1 cellular context compared by ENCODE assay signal in genomic region chr17:7239091-7240027, GRCh38.
TF ChIP-seq lines count a peak whose summit lies in the region.

TSS of gene PHF23 (minus strand) at chr17:7239457. CDS start at chr17:7239279, 178 bp downstream.

TF ChIP-seq in HepG2, 621 proteins besides CTCF, POLR2A, EP300 and RAD21 (continued from another document and continues in another):
- no peak for TF ChIP-seq ZBTB39 (CRISPR knock-in tag; IDR thresholded peaks at IDR 0.05)
- no peak for TF ChIP-seq TAF15 (IDR thresholded peaks at IDR 0.05; ENCODE audit: low read depth, low read length, poor library complexity, severe bottlenecking)
- no peak for TF ChIP-seq ZNF256 (CRISPR knock-in tag; conservative IDR thresholded peaks at IDR 0.05)
- no peak for TF ChIP-seq PHF21A (CRISPR knock-in tag; IDR thresholded peaks at IDR 0.05)
- no peak for TF ChIP-seq JDP2 (CRISPR knock-in tag; IDR thresholded peaks at IDR 0.05; ENCODE audit: borderline replicate concordance)
- no peak for TF ChIP-seq ZNF468 (CRISPR knock-in tag; IDR thresholded peaks at IDR 0.05)
- TF ChIP-seq EEA1 (CRISPR knock-in tag; IDR thresholded peaks at IDR 0.05; ENCODE audit: borderline replicate concordance) = 0 out of 2 replicates have a peak, but pooled peaks have one; percentile 41
- TF ChIP-seq KMT2A (CRISPR knock-in tag; IDR thresholded peaks at IDR 0.05) = no peak
- TF ChIP-seq MZF1 (CRISPR knock-in tag; IDR thresholded peaks at IDR 0.05; ENCODE audit: borderline replicate concordance) = no peak
- TF ChIP-seq ATM (IDR thresholded peaks at IDR 0.05; ENCODE audit: borderline replicate concordance) = no peak
- TF ChIP-seq KLF15 (CRISPR knock-in tag; IDR thresholded peaks at IDR 0.05; ENCODE audit: borderline replicate concordance) = no peak
- 0 out of 2 replicates have a peak, but pooled peaks have one; percentile 32 for TF ChIP-seq ZNF761 (CRISPR knock-in tag; conservative IDR thresholded peaks at IDR 0.05)
- TF ChIP-seq ZNF362 (CRISPR knock-in tag; IDR thresholded peaks at IDR 0.05; ENCODE audit: borderline replicate concordance) = peak; percentile 48; the same call in 1 of the 2 replicates
- TF ChIP-seq ZNF713 (CRISPR knock-in tag; IDR thresholded peaks at IDR 0.05) = no peak
- no peak for TF ChIP-seq CC2D1A (CRISPR knock-in tag; IDR thresholded peaks at IDR 0.05)
- TF ChIP-seq KLF12 (CRISPR knock-in tag; IDR thresholded peaks at IDR 0.05; ENCODE audit: borderline replicate concordance) = peak; percentile 43; the same call in 1 of the 2 replicates
- peak; percentile 68; the same call in 1 of the 2 replicates for TF ChIP-seq ZNF225 (CRISPR knock-in tag; IDR thresholded peaks at IDR 0.05)
- no peak for TF ChIP-seq SCMH1 (CRISPR knock-in tag; IDR thresholded peaks at IDR 0.05; ENCODE audit: borderline replicate concordance)
- no peak for TF ChIP-seq SNAPC5 (CRISPR knock-in tag; IDR thresholded peaks at IDR 0.05; ENCODE audit: borderline replicate concordance)
- TF ChIP-seq SKIL (CRISPR knock-in tag; IDR thresholded peaks at IDR 0.05; ENCODE audit: borderline replicate concordance) = peak; percentile 52; the same call in 1 of the 2 replicates
- no peak for TF ChIP-seq MYPOP (CRISPR knock-in tag; IDR thresholded peaks at IDR 0.05)
- peak; percentile 37 to 45; a peak in 2 of 4 replicates for TF ChIP-seq HMGXB4 (CRISPR knock-in tag; IDR thresholded peaks at IDR 0.05; ENCODE audit: borderline replicate concordance in 1 of 2, low read depth in 1 of 2)
- TF ChIP-seq NR1H2 (CRISPR knock-in tag; IDR thresholded peaks at IDR 0.05; ENCODE audit: borderline replicate concordance, low read depth) = no peak
- TF ChIP-seq RBM22 (optimal IDR thresholded peaks at IDR 0.05; ENCODE audit: low read length) = no peak
- TF ChIP-seq POGK (CRISPR knock-in tag; conservative IDR thresholded peaks at IDR 0.05) = peak; percentile 53
- TF ChIP-seq ZNF337 (CRISPR knock-in tag; IDR thresholded peaks at IDR 0.05; ENCODE audit: borderline replicate concordance, low read depth) = 0 out of 2 replicates have a peak, but pooled peaks have one; percentile 40
- no peak for TF ChIP-seq MTF1 (CRISPR knock-in tag; IDR thresholded peaks at IDR 0.05)
- TF ChIP-seq DMTF1 (CRISPR knock-in tag; IDR thresholded peaks at IDR 0.05) = 0 out of 2 replicates have a peak, but pooled peaks have one; percentile 43
- no peak for TF ChIP-seq ZNF136 (CRISPR knock-in tag; IDR thresholded peaks at IDR 0.05; ENCODE audit: low read depth)
- peak; percentile 87 for TF ChIP-seq GMEB1 (CRISPR knock-in tag; IDR thresholded peaks at IDR 0.05; ENCODE audit: borderline replicate concordance)
- peak; percentile 70; the same call in 1 of the 2 replicates for TF ChIP-seq ARID2 (CRISPR knock-in tag; IDR thresholded peaks at IDR 0.05; ENCODE audit: borderline replicate concordance)
- peak; percentile 75; the same call in 1 of the 2 replicates for TF ChIP-seq E2F1 (CRISPR knock-in tag; IDR thresholded peaks at IDR 0.05)
- no peak for TF ChIP-seq ZNF672 (CRISPR knock-in tag; IDR thresholded peaks at IDR 0.05)
- TF ChIP-seq SOX5 (CRISPR knock-in tag; IDR thresholded peaks at IDR 0.05; ENCODE audit: borderline replicate concordance) = no peak
- peak; percentile 21 for TF ChIP-seq IKZF4 (CRISPR knock-in tag; IDR thresholded peaks at IDR 0.05; ENCODE audit: borderline replicate concordance, low read depth, not compliant biosample characterization)
- peak; percentile 89; the same call in 1 of the 2 replicates for TF ChIP-seq SAFB2 (CRISPR knock-in tag; IDR thresholded peaks at IDR 0.05; ENCODE audit: borderline replicate concordance, low read depth)
- TF ChIP-seq MYNN (CRISPR knock-in tag; IDR thresholded peaks at IDR 0.05; ENCODE audit: low read depth) = no peak
- TF ChIP-seq ZNF350 (CRISPR knock-in tag; IDR thresholded peaks at IDR 0.05; ENCODE audit: borderline replicate concordance, low read depth) = peak; percentile 67; the same call in 1 of the 2 replicates
